1 cellular context compared by ENCODE assay signal in genomic region chr6:12751694-12752304, GRCh38.
TF ChIP-seq lines count a peak whose summit lies in the region.

No MANE protein-coding gene starts in this region.

TF ChIP-seq in HepG2, 621 proteins besides CTCF, POLR2A, EP300 and RAD21 (continued from another document and continues in another):
- TF ChIP-seq GMEB1 (CRISPR knock-in tag; IDR thresholded peaks at IDR 0.05; ENCODE audit: borderline replicate concordance) (no peak), ZNF609 (CRISPR knock-in tag; IDR thresholded peaks at IDR 0.05; ENCODE audit: borderline replicate concordance) (no peak), PBX2 (CRISPR knock-in tag; IDR thresholded peaks at IDR 0.05) (no peak), TCF7 (IDR thresholded peaks at IDR 0.05; ENCODE audit: low read depth) (no peak), HNRNPLL (IDR thresholded peaks at IDR 0.05; ENCODE audit: low read depth, low read length, poor library complexity, severe bottlenecking) (no peak), ZNF615 (CRISPR knock-in tag; IDR thresholded peaks at IDR 0.05; ENCODE audit: borderline replicate concordance) (no peak), PHF5A (CRISPR knock-in tag; IDR thresholded peaks at IDR 0.05; ENCODE audit: low read depth, unreplicated experiment) (no peak), ZFAT (CRISPR knock-in tag; conservative IDR thresholded peaks at IDR 0.05) (no peak), ZBTB4 (CRISPR knock-in tag; IDR thresholded peaks at IDR 0.05; ENCODE audit: borderline replicate concordance) (no peak), MIXL1 (CRISPR knock-in tag; IDR thresholded peaks at IDR 0.05) (peak; percentile 66; the same call in 1 of the 2 replicates), RARG (CRISPR knock-in tag; IDR thresholded peaks at IDR 0.05; ENCODE audit: low read depth) (no peak), SALL1 (CRISPR knock-in tag; IDR thresholded peaks at IDR 0.05) (peak; percentile 39; the same call in 1 of the 2 replicates), CBX1 (IDR thresholded peaks at IDR 0.05; ENCODE audit: low read depth) (no peak), ZNF362 (CRISPR knock-in tag; IDR thresholded peaks at IDR 0.05; ENCODE audit: borderline replicate concordance) (no peak), GATAD1 (CRISPR knock-in tag; IDR thresholded peaks at IDR 0.05) (no peak), PRPF4 (IDR thresholded peaks at IDR 0.05; ENCODE audit: low read depth, low read length, poor library complexity, severe bottlenecking) (no peak), CCDC6 (CRISPR knock-in tag; IDR thresholded peaks at IDR 0.05) (no peak), RCOR2 (CRISPR knock-in tag; IDR thresholded peaks at IDR 0.05) (no peak), ETV5 (CRISPR knock-in tag; IDR thresholded peaks at IDR 0.05; ENCODE audit: borderline replicate concordance) (0 out of 2 replicates have a peak, but pooled peaks have one; percentile 14), FOXO4 (CRISPR knock-in tag; conservative IDR thresholded peaks at IDR 0.05) (no peak), CREB1 (IDR thresholded peaks at IDR 0.05) (no peak), CREB1 (CRISPR knock-in tag; IDR thresholded peaks at IDR 0.05) (no peak), ZNF816 (CRISPR knock-in tag; IDR thresholded peaks at IDR 0.05; ENCODE audit: borderline replicate concordance) (no peak), ZNF746 (CRISPR knock-in tag; IDR thresholded peaks at IDR 0.05) (no peak), KDM5B (CRISPR knock-in tag; IDR thresholded peaks at IDR 0.05; ENCODE audit: borderline replicate concordance) (no peak), MEF2D (CRISPR knock-in tag; IDR thresholded peaks at IDR 0.05) (no peak), DR1 (CRISPR knock-in tag; IDR thresholded peaks at IDR 0.05) (no peak), UBTF (CRISPR knock-in tag; IDR thresholded peaks at IDR 0.05) (no peak), ZNF501 (CRISPR knock-in tag; IDR thresholded peaks at IDR 0.05) (no peak), SRSF1 (optimal IDR thresholded peaks at IDR 0.05; ENCODE audit: low read depth, low read length) (no peak), MYNN (CRISPR knock-in tag; IDR thresholded peaks at IDR 0.05; ENCODE audit: low read depth) (no peak), JUNB (CRISPR knock-in tag; IDR thresholded peaks at IDR 0.05; ENCODE audit: borderline replicate concordance) (0 out of 2 replicates have a peak, but pooled peaks have one; percentile 31), RFXANK (CRISPR knock-in tag; IDR thresholded peaks at IDR 0.05) (no peak), ZNF788 (CRISPR knock-in tag; IDR thresholded peaks at IDR 0.05; ENCODE audit: borderline replicate concordance) (no peak), ASH2L (IDR thresholded peaks at IDR 0.05; ENCODE audit: insufficient read length, low read depth, low read length) (no peak), SIX1 (CRISPR knock-in tag; IDR thresholded peaks at IDR 0.05; ENCODE audit: borderline replicate concordance) (no peak), POGZ (CRISPR knock-in tag; IDR thresholded peaks at IDR 0.05) (no peak), GABPA (IDR thresholded peaks at IDR 0.05; ENCODE audit: low read depth, low read length) (no peak), GABPA (CRISPR knock-in tag; IDR thresholded peaks at IDR 0.05; ENCODE audit: low read depth) (no peak), ZNF12 (CRISPR knock-in tag; IDR thresholded peaks at IDR 0.05) (peak; percentile 74; the same call in 1 of the 2 replicates), CC2D1A (CRISPR knock-in tag; IDR thresholded peaks at IDR 0.05) (no peak), CREB3 (CRISPR knock-in tag; IDR thresholded peaks at IDR 0.05) (no peak), ZNF432 (CRISPR knock-in tag; IDR thresholded peaks at IDR 0.05; ENCODE audit: borderline replicate concordance) (no peak), FOSL2 (CRISPR knock-in tag; IDR thresholded peaks at IDR 0.05) (peak; percentile 41), MAFF (IDR thresholded peaks at IDR 0.05; ENCODE audit: low read depth, low read length) (no peak), ZNF616 (CRISPR knock-in tag; IDR thresholded peaks at IDR 0.05; ENCODE audit: low read depth) (no peak), ZBTB44 (CRISPR knock-in tag; IDR thresholded peaks at IDR 0.05) (peak; percentile 93; the same call in 1 of the 2 replicates), TP53 (CRISPR knock-in tag; conservative IDR thresholded peaks at IDR 0.05) (0 out of 2 replicates have a peak, but pooled peaks have one; percentile 19), ZNF180 (CRISPR knock-in tag; IDR thresholded peaks at IDR 0.05; ENCODE audit: borderline replicate concordance, low read depth) (no peak; the same call in 1 of the 2 replicates), ZSCAN9 (CRISPR knock-in tag; IDR thresholded peaks at IDR 0.05; ENCODE audit: borderline replicate concordance) (peak; percentile 98)
